In genomic region chr16:47258874-47259461, GRCh38 we compare ENCODE assay signal across 10 cellular contexts.
DNase-seq lines count a peak whose midpoint lies in the region; ATAC-seq and FAIRE-seq lines count a peak whose summit lies in the region.
"Had no signal": no experiment of that assay in that cellular context is flagged by ENCODE, and none has a peak within 500 bp of the region (broad histone marks: within the 10 kb centered on the region; RNA-seq: fewer than 3 reads in every experiment).

No MANE protein-coding gene starts in this region.

- H3K4me1 Mint-ChIP-seq in T-helper 2 cell treated with Interferon-gamma antibody and Interleukin-4, amounts not matched to agents 5 μg/mL and 100 μg/mL, for 36 hours (ENCODE audit: low read depth): no peaks in the 10 kb centered on the region

- ATAC-seq in HG02798 (IDR thresholded peaks at IDR 0.05; ENCODE audit: poor library complexity, unreplicated experiment): peak; percentile 57
- ATAC-seq in HG03342 (IDR thresholded peaks at IDR 0.05; ENCODE audit: unreplicated experiment): no peak
- no peak for ATAC-seq in GM21381 (IDR thresholded peaks at IDR 0.05; ENCODE audit: unreplicated experiment)

- H3K4me3 Mint-ChIP-seq in T-helper 2 cell treated with Interferon-gamma antibody and Interleukin-4, amounts not matched to agents 5 μg/mL and 100 μg/mL, for 36 hours: no peak overlapping the region
- H3K4me3 Mint-ChIP-seq: dendritic cell treated with granulocyte-macrophage colony-stimulating factor and Interleukin-4, amounts not matched to agents 40 ng/mL and 50 ng/mL, for 4 days; stimulated activated naive CD8-positive, alpha-beta T cell treated with anti-CD3 and anti-CD28 coated beads, Interleukin-15, Interleukin-2, amounts not matched to agents 100 ng/mL and 50 ng/mL, for 24 hours had no signal

- DNase-seq in activated CD4-positive, alpha-beta T cell treated with anti-CD3 and anti-CD28 coated beads for 48 hours: peak; percentile 12
- no peak for DNase-seq in activated CD4-positive, alpha-beta T cell treated with anti-CD3 and anti-CD28 coated beads, Interleukin-2, amount 50 U/mL, for 4 hours
- DNase-seq in SK-N-DZ (ENCODE audit: low spot score) (peak; percentile 23), frontal cortex (ENCODE audit: low spot score in 2 of 2) (no peak)
- no peak for DNase-seq in T-helper 2 cell treated with Interferon-gamma antibody and Interleukin-4, amounts not matched to agents 5 μg/mL and 100 μg/mL, for 36 hours (ENCODE audit: low spot score)

- H3K27ac Mint-ChIP-seq in T-helper 2 cell treated with Interferon-gamma antibody and Interleukin-4, amounts not matched to agents 5 μg/mL and 100 μg/mL, for 36 hours: no peak overlapping the region
- H3K27ac Mint-ChIP-seq: dendritic cell treated with granulocyte-macrophage colony-stimulating factor and Interleukin-4, amounts not matched to agents 40 ng/mL and 50 ng/mL, for 4 days; stimulated activated naive CD8-positive, alpha-beta T cell treated with anti-CD3 and anti-CD28 coated beads, Interleukin-15, Interleukin-2, amounts not matched to agents 100 ng/mL and 50 ng/mL, for 24 hours had no signal

- H3K36me3 Mint-ChIP-seq in T-helper 2 cell treated with Interferon-gamma antibody and Interleukin-4, amounts not matched to agents 5 μg/mL and 100 μg/mL, for 36 hours (ENCODE audit: low read depth): peaks cover 8% of the 10 kb centered on the region

- peak; percentile 45 for FAIRE-seq in frontal cortex (lab: Jason Lieb, UNC)

- no peaks in the 10 kb centered on the region for H3K27me3 Mint-ChIP-seq in T-helper 2 cell treated with Interferon-gamma antibody and Interleukin-4, amounts not matched to agents 5 μg/mL and 100 μg/mL, for 36 hours (ENCODE audit: low read depth)
- H3K27me3 Mint-ChIP-seq: dendritic cell treated with granulocyte-macrophage colony-stimulating factor and Interleukin-4, amounts not matched to agents 40 ng/mL and 50 ng/mL, for 4 days; stimulated activated naive CD8-positive, alpha-beta T cell treated with anti-CD3 and anti-CD28 coated beads, Interleukin-15, Interleukin-2, amounts not matched to agents 100 ng/mL and 50 ng/mL, for 24 hours had no signal

- no peaks in the 10 kb centered on the region for H3K9me3 Mint-ChIP-seq in T-helper 2 cell treated with Interferon-gamma antibody and Interleukin-4, amounts not matched to agents 5 μg/mL and 100 μg/mL, for 36 hours
- H3K9me3 Mint-ChIP-seq: dendritic cell treated with granulocyte-macrophage colony-stimulating factor and Interleukin-4, amounts not matched to agents 40 ng/mL and 50 ng/mL, for 4 days; stimulated activated naive CD8-positive, alpha-beta T cell treated with anti-CD3 and anti-CD28 coated beads, Interleukin-15, Interleukin-2, amounts not matched to agents 100 ng/mL and 50 ng/mL, for 24 hours had no signal

Comparison
In these comparisons a context has a peak if more than half of its experiments do, and no peak if none do; other contexts are left out.
1. DNase-seq: peak in activated CD4-positive, alpha-beta T cell treated with anti-CD3 and anti-CD28 coated beads for 48 hours (single experiment) and SK-N-DZ (single experiment); none in activated CD4-positive, alpha-beta T cell treated with anti-CD3 and anti-CD28 coated beads, Interleukin-2, amount 50 U/mL, for 4 hours (0 of 2), frontal cortex (0 of 2) and T-helper 2 cell treated with Interferon-gamma antibody and Interleukin-4, amounts not matched to agents 5 μg/mL and 100 μg/mL, for 36 hours (single experiment).